In genomic region chr15:63198752-63199250, GRCh38 we compare ENCODE assay signal across 8 cellular contexts. TPM values are rescaled to one million over a fixed set of nuclear protein-coding genes. Genes with fewer than 3 reads are reported as not detected.
DNase-seq lines count a peak whose midpoint lies in the region; ATAC-seq and TF ChIP-seq lines count a peak whose summit lies in the region.

No MANE protein-coding gene starts in this region.

- TF ChIP-seq CTCF in cardiac fibroblast (IDR thresholded peaks at IDR 0.05; ENCODE audit: low read depth, low read length) (no peak), smooth muscle cell (IDR thresholded peaks at IDR 0.05; ENCODE audit: borderline replicate concordance, insufficient read depth, poor library complexity, severe bottlenecking) (no peak)

- H3K27me3 ChIP-seq in smooth muscle cell (ENCODE audit: low read depth): no peaks in the 10 kb centered on the region

- H3K4me1 ChIP-seq in smooth muscle cell (ENCODE audit: low read depth): peaks cover 35% of the 10 kb centered on the region

- H3K27me3 Mint-ChIP-seq in activated T-cell treated with anti-CD3 and anti-CD28 coated beads, Interleukin-2, amount 50 U/mL, for 4 hours (ENCODE audit: low read depth): no peaks in the 10 kb centered on the region

- no peaks in the 10 kb centered on the region for H3F3A ChIP-seq in smooth muscle cell (ENCODE audit: low read depth)

- peaks cover 93% of the 10 kb centered on the region for H3K4me1 Mint-ChIP-seq in activated T-cell treated with anti-CD3 and anti-CD28 coated beads, Interleukin-2, amount 50 U/mL, for 4 hours (ENCODE audit: low read depth)

- H3K36me3 ChIP-seq in smooth muscle cell (ENCODE audit: low read depth): no peaks in the 10 kb centered on the region

- H3K79me2 ChIP-seq in smooth muscle cell (ENCODE audit: low read depth): peaks cover 41% of the 10 kb centered on the region

- peaks cover 77% of the 10 kb centered on the region for H4K20me1 ChIP-seq in smooth muscle cell (ENCODE audit: low read depth)

- no peak overlapping the region for H3K4me3 Mint-ChIP-seq in activated T-cell treated with anti-CD3 and anti-CD28 coated beads, Interleukin-2, amount 50 U/mL, for 4 hours

- H3K9ac ChIP-seq in smooth muscle cell (ENCODE audit: low read depth): no peak overlapping the region

- H2AFZ ChIP-seq in smooth muscle cell (ENCODE audit: low read depth): no peak overlapping the region

- DNase-seq in activated T-cell treated with anti-CD3 and anti-CD28 coated beads, Interleukin-2, amount 50 U/mL, for 4 hours: no peak
- no peak for DNase-seq in activated T-cell treated with anti-CD3 and anti-CD28 coated beads for 4 hours
- peak; percentile 41 for DNase-seq in NCI-H446 treated with DMSO at 0.1 percent for 48 hours (lab: John Stamatoyannopoulos, UW)
- peak; percentile 50 to 76 for DNase-seq in cardiac fibroblast (ENCODE audit: low read depth in 2 of 2)
- DNase-seq in smooth muscle cell (lab: John Stamatoyannopoulos, UW; ENCODE audit: unreplicated experiment): no peak
- no peak for DNase-seq in SIG-M5 (lab: John Stamatoyannopoulos, UW)
- no peak for DNase-seq in CD1c-positive myeloid dendritic cell (ENCODE audit: extremely low spot score)

- 49% methylated on average over 3 of the region's 3 CpGs for WGBS in smooth muscle cell (ENCODE audit: low lambda C conversion rate)

- no peaks in the 10 kb centered on the region for H3K9me3 Mint-ChIP-seq in activated T-cell treated with anti-CD3 and anti-CD28 coated beads, Interleukin-2, amount 50 U/mL, for 4 hours

- peaks cover 36% of the 10 kb centered on the region for H3K36me3 Mint-ChIP-seq in activated T-cell treated with anti-CD3 and anti-CD28 coated beads, Interleukin-2, amount 50 U/mL, for 4 hours (ENCODE audit: insufficient read depth)

- H3K4me3 ChIP-seq in cardiac fibroblast (replicated peaks in 1 of 2; ENCODE audit: low read depth in 2 of 2, low read length in 2 of 2) (no peak overlapping the region), smooth muscle cell (peak overlapping the region; percentile 4)

- no peaks in the 10 kb centered on the region for H3K9me3 ChIP-seq in smooth muscle cell (replicated peaks; ENCODE audit: low read depth)

- ATAC-seq in activated T-cell treated with anti-CD3 and anti-CD28 coated beads, Interleukin-2, amount 50 U/mL, for 4 hours: peak; percentile 14 to 15
- ATAC-seq in HG02571 (IDR thresholded peaks at IDR 0.05; ENCODE audit: unreplicated experiment): no peak

- H3K27ac ChIP-seq in smooth muscle cell (ENCODE audit: low read depth): peak overlapping the region; percentile 60

- peak overlapping the region; percentile 12 for H3K4me2 ChIP-seq in smooth muscle cell

RNA-seq across cellular contexts. Expression of gene RAB8B, which starts 9.4 kb away (rescaled TPM):
- total RNA-seq in activated T-cell treated with anti-CD3 and anti-CD28 coated beads, Interleukin-2, amount 50 U/mL, for 4 hours: 100 to 1,000 TPM; 127 to 166 (median 152) TPM
- total RNA-seq in smooth muscle cell: 34.7 and 42.2 TPM in 2 replicates
- polyA plus RNA-seq in smooth muscle cell: 10.7 and 11.5 TPM in 2 replicates

RNA-seq across cellular contexts. Expression of gene RPS27L, which starts 41.5 kb away (rescaled TPM):
- total RNA-seq in activated T-cell treated with anti-CD3 and anti-CD28 coated beads, Interleukin-2, amount 50 U/mL, for 4 hours: 100 to 1,000 TPM in 1 of 3 donors, 10 to 100 TPM in 2; 82.0 to 114 (median 91.8) TPM
- 180 and 189 TPM in 2 replicates for total RNA-seq in smooth muscle cell
- 641 and 660 TPM in 2 replicates for polyA plus RNA-seq in smooth muscle cell

Comparison
In these comparisons a context has a peak if more than half of its experiments do, and no peak if none do; other contexts are left out.
1. DNase-seq: peak in NCI-H446 treated with DMSO at 0.1 percent for 48 hours (single experiment) and cardiac fibroblast (2 of 2); none in activated T-cell treated with anti-CD3 and anti-CD28 coated beads, Interleukin-2, amount 50 U/mL, for 4 hours (single experiment), activated T-cell treated with anti-CD3 and anti-CD28 coated beads for 4 hours (single experiment), smooth muscle cell (single experiment), SIG-M5 (single experiment) and CD1c-positive myeloid dendritic cell (single experiment).